Comparison of ENCODE assay signal across 12 cellular contexts in the genomic region with DNA sequence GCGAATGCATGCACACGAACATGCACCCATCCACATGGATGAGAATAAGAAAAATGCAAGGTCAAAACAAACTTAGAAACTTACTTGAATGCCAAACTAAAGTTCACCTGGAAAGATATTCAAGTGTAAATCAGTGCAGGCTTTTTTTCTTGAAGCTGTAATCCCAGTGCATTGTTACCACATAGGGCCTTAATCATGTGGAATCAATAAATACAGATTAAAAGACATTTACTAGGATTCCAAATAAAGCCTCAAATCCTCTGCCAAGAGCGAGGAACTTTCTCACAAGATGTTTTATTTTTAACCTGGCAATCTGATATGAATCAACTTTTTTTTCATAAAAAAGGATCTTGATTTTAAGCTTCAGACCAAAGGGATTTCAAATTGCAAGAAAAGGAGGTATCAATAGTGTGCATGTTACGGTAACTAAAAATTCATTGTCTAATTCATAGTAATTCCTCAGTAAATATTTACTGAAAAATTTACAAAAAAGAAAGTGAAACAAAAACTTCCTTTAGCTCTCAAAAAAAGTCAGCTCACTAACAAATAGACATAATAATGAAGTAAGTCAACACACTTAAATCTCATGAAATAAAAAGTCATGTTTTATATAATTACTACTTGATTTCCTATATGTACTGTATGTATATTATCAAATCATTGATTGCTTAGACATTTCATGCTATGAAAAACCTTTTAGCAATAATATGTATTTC.
DNase-seq lines count a peak whose midpoint lies in the region; ATAC-seq and TF ChIP-seq lines count a peak whose summit lies in the region.
"Had no signal": no experiment of that assay in that cellular context is flagged by ENCODE, and none has a peak within 500 bp of the region (broad histone marks: within the 10 kb centered on the region; RNA-seq: fewer than 3 reads in every experiment).

No MANE protein-coding gene starts in this region.

- H3K4me3 ChIP-seq in GM06990 (replicated peaks; ENCODE audit: low read depth, low read length) (peak overlapping the region; percentile 46), PC-3 (ENCODE audit: low read length) (no peak overlapping the region), fibroblast of pulmonary artery (replicated peaks; ENCODE audit: low read depth, low read length) (peak overlapping the region; percentile 18), skeletal muscle satellite cell (ENCODE audit: low read length) (no peak overlapping the region)

- H2AFZ ChIP-seq in PC-3 (ENCODE audit: low read length): no peak overlapping the region

- H3K79me2 ChIP-seq in PC-3 (ENCODE audit: low read length): no peaks in the 10 kb centered on the region

- no peaks in the 10 kb centered on the region for H3K9me3 Mint-ChIP-seq in WTC11
- H3K9me3 Mint-ChIP-seq: activated T-cell treated with anti-CD3 and anti-CD28 coated beads, Interleukin-2, amount 50 U/mL, for 4 hours had no signal

- no peak for TF ChIP-seq CTCF in GM06990 (IDR thresholded peaks at IDR 0.05; ENCODE audit: insufficient read depth, low read length, poor library complexity, severe bottlenecking)
- no peak for TF ChIP-seq CTCF in PC-3 (conservative IDR thresholded peaks at IDR 0.05; ENCODE audit: low read depth, low read length)
- TF ChIP-seq CTCF in fibroblast of pulmonary artery (IDR thresholded peaks at IDR 0.05; ENCODE audit: low read length, missing control alignments): no peak
- no peak for TF ChIP-seq CTCF in WTC11 (IDR thresholded peaks at IDR 0.05)

- no TSS peak for BruUV-seq in PC-3 (replicated peaks; lab: Mats Ljungman, UMichigan)

- no peak overlapping the region for H3K27ac ChIP-seq in PC-3 (ENCODE audit: low read length)
- H3K27ac ChIP-seq: stomach had no signal

- no peak overlapping the region for H3K4me3 Mint-ChIP-seq in WTC11
- H3K4me3 Mint-ChIP-seq: activated T-cell treated with anti-CD3 and anti-CD28 coated beads, Interleukin-2, amount 50 U/mL, for 4 hours had no signal

- no peaks in the 10 kb centered on the region for H3K9me2 ChIP-seq in PC-3 (replicated peaks; ENCODE audit: low read length)

- H3K27me3 ChIP-seq in GM06990 (replicated peaks; ENCODE audit: control insufficient read depth, insufficient read depth, low read length) (no peaks in the 10 kb centered on the region), PC-3 (ENCODE audit: low read length) (no peaks in the 10 kb centered on the region), skeletal muscle satellite cell (ENCODE audit: control insufficient read depth, insufficient read depth, low read length) (no peaks in the 10 kb centered on the region)
- H3K27me3 ChIP-seq: stomach had no signal

- peaks cover 16% of the 10 kb centered on the region for H3K4me1 Mint-ChIP-seq in WTC11

- H3K4me2 ChIP-seq in PC-3 (ENCODE audit: low read length): 0 out of 2 replicates have a peak overlapping the region, but pooled peaks have one; percentile 5
- H3K4me2 ChIP-seq in skeletal muscle satellite cell (ENCODE audit: low read length): peak overlapping the region; percentile 63

- intact Hi-C loops in PC-3 (cut with micrococcal nuclease): no loop called here

- H3K36me3 ChIP-seq in GM06990 (ENCODE audit: control insufficient read depth, insufficient read depth, low read length) (no peaks in the 10 kb centered on the region), PC-3 (ENCODE audit: low read depth, low read length) (no peaks in the 10 kb centered on the region), skeletal muscle satellite cell (ENCODE audit: insufficient read depth, low read length) (no peaks in the 10 kb centered on the region)
- H3K36me3 ChIP-seq: stomach had no signal

- H3K36me3 Mint-ChIP-seq in WTC11: no peaks in the 10 kb centered on the region

- ATAC-seq in PC-3 (no peak), GM19463 (IDR thresholded peaks at IDR 0.05; ENCODE audit: unreplicated experiment) (no peak), WTC11 (no peak)
- ATAC-seq: activated T-cell treated with anti-CD3 and anti-CD28 coated beads, Interleukin-2, amount 50 U/mL, for 4 hours had no signal

- no peaks in the 10 kb centered on the region for H3F3A ChIP-seq in PC-3 (ENCODE audit: low read length, unreplicated experiment)

- DNase-seq in GM06990 (ENCODE audit: extremely low read depth, insufficient read length) (no peak), PC-3 (no peak), fibroblast of pulmonary artery (ENCODE audit: low read depth) (no peak), WTC11 (ENCODE audit: low spot score) (no peak), SKM-1 treated with dmso at 0.1 percent for 144 hours (lab: John Stamatoyannopoulos, UW; ENCODE audit: unreplicated experiment) (no peak)
- DNase-seq: activated CD4-positive, alpha-beta T cell treated with anti-CD3 and anti-CD28 coated beads for 1 hour; activated T-cell treated with anti-CD3 and anti-CD28 coated beads, Interleukin-2, amount 50 U/mL, for 4 hours; GF-D8; NCI-H187 treated with DMSO at 0.1 percent for 48 hours; stomach had no signal

- H3K9ac ChIP-seq in PC-3 (ENCODE audit: low read length) (no peak overlapping the region), skeletal muscle satellite cell (ENCODE audit: low read depth, low read length) (no peak overlapping the region)

- H4K20me1 ChIP-seq in PC-3 (ENCODE audit: low read length): no peaks in the 10 kb centered on the region

- CTCF ChIA-PET in PC-3 (lab: Charles Lee) (no interaction called here), WTC11 (lab: Charles Lee) (no interaction called here)

- no peaks in the 10 kb centered on the region; the same call in 1 of the 2 replicates for H3K4me1 ChIP-seq in PC-3 (ENCODE audit: insufficient read depth, low read length)
- no peaks in the 10 kb centered on the region for H3K4me1 ChIP-seq in skeletal muscle satellite cell (ENCODE audit: control insufficient read depth, insufficient read depth, low read length)

- no peaks in the 10 kb centered on the region for H3K27me3 Mint-ChIP-seq in WTC11 (ENCODE audit: low read depth)

- POLR2A ChIA-PET in PC-3 (lab: Charles Lee; ENCODE audit: unreplicated experiment) (no interaction called here), WTC11 (lab: Charles Lee) (no interaction called here)

- H3K9me3 ChIP-seq in PC-3 (ENCODE audit: low read length) (no peaks in the 10 kb centered on the region), skeletal muscle satellite cell (replicated peaks; ENCODE audit: low read length) (no peaks in the 10 kb centered on the region)
- H3K9me3 ChIP-seq: stomach had no signal

- no peak overlapping the region for H3K27ac Mint-ChIP-seq in WTC11

TF ChIP-seq in WTC11, 78 proteins besides CTCF, POLR2A, EP300 and RAD21:
- TF ChIP-seq ZNF121 (CRISPR knock-in tag; IDR thresholded peaks at IDR 0.05) (no peak), RORB (CRISPR knock-in tag; IDR thresholded peaks at IDR 0.05) (no peak), NFYB (CRISPR knock-in tag; conservative IDR thresholded peaks at IDR 0.05; ENCODE audit: low read depth) (no peak), GTF2I (CRISPR knock-in tag; conservative IDR thresholded peaks at IDR 0.05) (no peak), TCF7 (CRISPR knock-in tag; IDR thresholded peaks at IDR 0.05; ENCODE audit: low read depth) (no peak), ZNF138 (CRISPR knock-in tag; conservative IDR thresholded peaks at IDR 0.05) (no peak)
- TF ChIP-seq, protein P1, sequence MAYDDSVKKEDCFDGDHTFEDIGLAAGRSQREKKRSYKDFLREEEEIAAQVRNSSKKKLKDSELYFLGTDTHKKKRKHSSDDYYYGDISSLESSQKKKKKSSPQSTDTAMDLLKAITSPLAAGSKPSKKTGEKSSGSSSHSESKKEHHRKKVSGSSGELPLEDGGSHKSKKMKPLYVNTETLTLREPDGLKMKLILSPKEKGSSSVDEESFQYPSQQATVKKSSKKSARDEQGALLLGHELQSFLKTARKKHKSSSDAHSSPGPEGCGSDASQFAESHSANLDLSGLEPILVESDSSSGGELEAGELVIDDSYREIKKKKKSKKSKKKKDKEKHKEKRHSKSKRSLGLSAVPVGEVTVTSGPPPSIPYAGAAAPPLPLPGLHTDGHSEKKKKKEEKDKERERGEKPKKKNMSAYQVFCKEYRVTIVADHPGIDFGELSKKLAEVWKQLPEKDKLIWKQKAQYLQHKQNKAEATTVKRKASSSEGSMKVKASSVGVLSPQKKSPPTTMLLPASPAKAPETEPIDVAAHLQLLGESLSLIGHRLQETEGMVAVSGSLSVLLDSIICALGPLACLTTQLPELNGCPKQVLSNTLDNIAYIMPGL (CRISPR knock-in tag; IDR thresholded peaks at IDR 0.05): no peak
- TF ChIP-seq, protein P2, sequence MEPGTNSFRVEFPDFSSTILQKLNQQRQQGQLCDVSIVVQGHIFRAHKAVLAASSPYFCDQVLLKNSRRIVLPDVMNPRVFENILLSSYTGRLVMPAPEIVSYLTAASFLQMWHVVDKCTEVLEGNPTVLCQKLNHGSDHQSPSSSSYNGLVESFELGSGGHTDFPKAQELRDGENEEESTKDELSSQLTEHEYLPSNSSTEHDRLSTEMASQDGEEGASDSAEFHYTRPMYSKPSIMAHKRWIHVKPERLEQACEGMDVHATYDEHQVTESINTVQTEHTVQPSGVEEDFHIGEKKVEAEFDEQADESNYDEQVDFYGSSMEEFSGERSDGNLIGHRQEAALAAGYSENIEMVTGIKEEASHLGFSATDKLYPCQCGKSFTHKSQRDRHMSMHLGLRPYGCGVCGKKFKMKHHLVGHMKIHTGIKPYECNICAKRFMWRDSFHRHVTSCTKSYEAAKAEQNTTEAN (CRISPR knock-in tag; IDR thresholded peaks at IDR 0.05): no peak
TF ChIP-seq in WTC11: peak in this region for 0.

Comparison
In these comparisons a context has a peak if more than half of its experiments do, and no peak if none do; other contexts are left out.
1. H3K4me3 ChIP-seq: peak in GM06990 (single experiment) and fibroblast of pulmonary artery (single experiment); none in PC-3 (single experiment) and skeletal muscle satellite cell (single experiment).